31 cellular contexts compared by ENCODE assay signal in genomic region chr2:41703123-41703522, GRCh38.
"Had no signal": no experiment of that assay in that cellular context is flagged by ENCODE, and none has a peak within 500 bp of the region (broad histone marks: within the 10 kb centered on the region; RNA-seq: fewer than 3 reads in every experiment).

No MANE protein-coding gene starts in this region.

- H3K27ac ChIP-seq: KMS-11 had no signal

- H3K9ac ChIP-seq: KMS-11 had no signal

- H3K4me3 ChIP-seq: MG63 had no signal

- H3K9me3 ChIP-seq: MG63 had no signal

- H3K36me3 ChIP-seq: MG63 had no signal

- DNase-seq: Karpas-422, Kasumi-1, MG63, MM.1S, MV-4-11, NCI-H1048, NCI-H1092, NCI-H1092 treated with DMSO at 0.1 percent for 48 hours, NCI-H1105, NCI-H1417 treated with DMSO at 0.1 percent for 48 hours, NCI-H1436, NCI-H1436 treated with DMSO at 0.1 percent for 48 hours, NCI-H1694, NCI-H187, NCI-H187 treated with DMSO at 0.1 percent for 48 hours, NCI-H1930, NCI-H2029, NCI-H2029 treated with DMSO at 0.1 percent for 48 hours, NCI-H2081, NCI-H2081 treated with DMSO at 0.1 percent for 48 hours, NCI-H2107, NCI-H2171, NCI-H2171 treated with DMSO at 0.1 percent for 48 hours, NCI-H2227 treated with DMSO at 0.1 percent for 48 hours, NCI-H226, NCI-H345, NCI-H446, NCI-H446 treated with DMSO at 0.1 percent for 48 hours, NCI-H510A, NCI-H510A treated with DMSO at 0.1 percent for 48 hours had no signal
